In the genomic region with DNA sequence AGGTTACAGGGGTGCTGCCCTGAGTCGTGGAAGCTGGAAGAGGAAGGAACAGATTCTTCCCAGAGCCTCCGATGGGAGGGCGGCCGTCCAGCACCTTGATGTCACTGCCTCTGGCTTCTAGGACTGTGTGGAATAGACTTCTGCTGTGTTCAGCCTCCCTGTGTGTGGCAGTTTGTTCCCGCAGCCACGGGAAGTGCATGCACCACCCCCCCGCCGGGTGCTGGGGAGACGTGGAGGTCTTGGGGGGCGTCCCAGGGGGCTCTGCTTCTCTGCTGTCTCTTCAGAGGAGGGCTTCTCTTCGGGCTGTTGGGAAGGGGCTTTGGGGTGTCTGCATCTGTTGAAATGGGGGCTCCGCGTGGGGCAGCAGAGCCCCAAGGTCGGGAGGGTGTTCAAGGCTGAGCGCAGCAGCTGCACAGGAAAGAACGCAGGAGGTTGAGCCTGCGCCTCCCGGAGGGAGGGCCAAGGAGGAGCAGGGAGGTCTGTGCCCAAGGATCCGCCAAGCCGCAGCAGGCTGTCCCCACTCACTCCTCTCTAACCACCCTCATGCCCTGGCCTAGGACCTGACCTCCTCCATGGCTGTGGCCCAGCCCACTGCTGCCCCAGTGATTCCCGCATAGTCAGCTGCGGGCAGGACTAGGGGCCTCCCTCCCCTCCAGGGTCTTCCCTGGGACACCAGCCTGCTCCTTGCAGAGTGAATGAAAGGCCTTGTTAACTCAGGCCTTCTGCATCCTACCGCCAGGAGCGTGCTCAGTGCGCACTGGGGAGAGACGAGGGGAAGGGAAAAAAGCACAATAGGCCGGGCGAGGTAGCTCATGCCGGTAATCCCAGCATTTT, we compare ENCODE assay signal across 18 cellular contexts. TPM values are rescaled to one million over a fixed set of nuclear protein-coding genes. Genes with fewer than 3 reads are reported as not detected.
"Had no signal": no experiment of that assay in that cellular context is flagged by ENCODE, and none has a peak within 500 bp of the region (broad histone marks: within the 10 kb centered on the region; RNA-seq: fewer than 3 reads in every experiment).

No MANE protein-coding gene starts in this region.

- H3K4me2 ChIP-seq: hepatocyte had no signal

- H3K79me2 ChIP-seq: hepatocyte had no signal

- H3K4me3 ChIP-seq: adrenal gland, breast epithelium, hepatocyte, skin epidermis, stomach, upper lobe of left lung had no signal

- H3K27me3 ChIP-seq: adrenal gland, breast epithelium, hepatocyte, upper lobe of left lung had no signal

- H3K27ac ChIP-seq: adrenal gland, skin epidermis had no signal

- H3K4me1 ChIP-seq: adrenal gland, breast epithelium had no signal

- H3K4me3 Mint-ChIP-seq: activated naive CD4-positive, alpha-beta T cell treated with anti-CD3 and anti-CD28 coated beads, Interleukin-2, amount 50 U/mL, for 24 hours; effector memory CD8-positive, alpha-beta T cell; nephron progenitor cell had no signal

- H3K36me3 Mint-ChIP-seq: activated naive CD4-positive, alpha-beta T cell treated with anti-CD3 and anti-CD28 coated beads, Interleukin-2, amount 50 U/mL, for 24 hours had no signal

- H3K9me3 ChIP-seq: adrenal gland, breast epithelium, stomach, upper lobe of left lung had no signal

- H3K36me3 ChIP-seq: adrenal gland, breast epithelium, stomach, upper lobe of left lung had no signal

- H3K27ac Mint-ChIP-seq: activated naive CD4-positive, alpha-beta T cell treated with anti-CD3 and anti-CD28 coated beads, Interleukin-2, amount 50 U/mL, for 24 hours; nephron progenitor cell; progenitor cell of endocrine pancreas had no signal

- DNase-seq: activated CD4-positive, alpha-beta T cell treated with anti-CD3 and anti-CD28 coated beads, Interleukin-2, amount 50 U/mL, for 4 hours; activated CD4-positive, CD25-positive, alpha-beta regulatory T cell treated with anti-CD3 and anti-CD28 coated beads, Interleukin-2, amount 50 U/mL, for 72 hours; activated gamma-delta T cell; adrenal gland; effector memory CD8-positive, alpha-beta T cell; islet precursor cell; nephron progenitor cell; stimulated activated CD4-positive, alpha-beta T cell treated with anti-CD3 and anti-CD28 coated beads, Interleukin-15, amount 100 ng/mL, for 24 hours; stimulated activated CD4-positive, alpha-beta T cell treated with anti-CD3 and anti-CD28 coated beads, Interleukin-2, amount 100 ng/mL, for 48 hours; T-helper 1 cell; T-helper 9 cell had no signal

- H3K9me3 Mint-ChIP-seq: activated naive CD4-positive, alpha-beta T cell treated with anti-CD3 and anti-CD28 coated beads, Interleukin-2, amount 50 U/mL, for 24 hours; effector memory CD8-positive, alpha-beta T cell; nephron progenitor cell had no signal

- ATAC-seq: effector memory CD8-positive, alpha-beta T cell had no signal

- H2AFZ ChIP-seq: hepatocyte had no signal

RNA-seq across cellular contexts. Expression of a gene that starts 45.0 kb away (rescaled TPM):
- polyA plus RNA-seq: hepatocyte had no signal
